1 cellular context compared by ENCODE assay signal in the genomic region with DNA sequence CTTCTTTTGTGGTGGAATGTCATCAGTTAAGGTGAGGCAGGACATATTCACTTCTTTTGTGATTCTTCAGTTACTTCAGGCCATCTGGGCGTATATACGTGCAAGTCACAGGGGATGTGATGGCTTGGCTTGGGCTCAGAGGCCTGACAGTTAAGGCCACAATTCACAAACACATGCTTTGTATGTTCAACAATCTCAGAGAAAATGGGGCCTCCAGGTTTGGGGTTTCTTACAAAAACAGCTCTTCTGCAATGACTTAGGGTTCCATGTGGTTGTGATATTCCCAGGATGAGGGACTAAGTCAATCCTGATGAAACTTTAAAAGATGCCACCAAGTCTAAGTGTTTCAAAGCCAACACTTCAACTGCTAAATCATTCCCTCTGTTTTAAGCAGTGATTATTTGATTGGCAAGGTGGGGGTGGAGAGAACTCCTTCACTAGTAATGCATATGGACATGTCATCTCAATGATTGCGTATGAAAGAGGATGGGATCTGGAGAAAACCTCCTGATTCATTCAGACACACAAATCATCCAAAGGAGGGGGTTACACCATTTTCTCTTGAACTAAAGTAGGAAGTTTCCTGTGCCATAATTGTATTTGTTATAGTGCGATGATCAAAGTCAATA.
TF ChIP-seq lines count a peak whose summit lies in the region.

No MANE protein-coding gene starts in this region.

TF ChIP-seq in GM23338, 12 proteins besides CTCF, POLR2A, EP300 and RAD21 (continued from another document):
- TF ChIP-seq, protein P1, sequence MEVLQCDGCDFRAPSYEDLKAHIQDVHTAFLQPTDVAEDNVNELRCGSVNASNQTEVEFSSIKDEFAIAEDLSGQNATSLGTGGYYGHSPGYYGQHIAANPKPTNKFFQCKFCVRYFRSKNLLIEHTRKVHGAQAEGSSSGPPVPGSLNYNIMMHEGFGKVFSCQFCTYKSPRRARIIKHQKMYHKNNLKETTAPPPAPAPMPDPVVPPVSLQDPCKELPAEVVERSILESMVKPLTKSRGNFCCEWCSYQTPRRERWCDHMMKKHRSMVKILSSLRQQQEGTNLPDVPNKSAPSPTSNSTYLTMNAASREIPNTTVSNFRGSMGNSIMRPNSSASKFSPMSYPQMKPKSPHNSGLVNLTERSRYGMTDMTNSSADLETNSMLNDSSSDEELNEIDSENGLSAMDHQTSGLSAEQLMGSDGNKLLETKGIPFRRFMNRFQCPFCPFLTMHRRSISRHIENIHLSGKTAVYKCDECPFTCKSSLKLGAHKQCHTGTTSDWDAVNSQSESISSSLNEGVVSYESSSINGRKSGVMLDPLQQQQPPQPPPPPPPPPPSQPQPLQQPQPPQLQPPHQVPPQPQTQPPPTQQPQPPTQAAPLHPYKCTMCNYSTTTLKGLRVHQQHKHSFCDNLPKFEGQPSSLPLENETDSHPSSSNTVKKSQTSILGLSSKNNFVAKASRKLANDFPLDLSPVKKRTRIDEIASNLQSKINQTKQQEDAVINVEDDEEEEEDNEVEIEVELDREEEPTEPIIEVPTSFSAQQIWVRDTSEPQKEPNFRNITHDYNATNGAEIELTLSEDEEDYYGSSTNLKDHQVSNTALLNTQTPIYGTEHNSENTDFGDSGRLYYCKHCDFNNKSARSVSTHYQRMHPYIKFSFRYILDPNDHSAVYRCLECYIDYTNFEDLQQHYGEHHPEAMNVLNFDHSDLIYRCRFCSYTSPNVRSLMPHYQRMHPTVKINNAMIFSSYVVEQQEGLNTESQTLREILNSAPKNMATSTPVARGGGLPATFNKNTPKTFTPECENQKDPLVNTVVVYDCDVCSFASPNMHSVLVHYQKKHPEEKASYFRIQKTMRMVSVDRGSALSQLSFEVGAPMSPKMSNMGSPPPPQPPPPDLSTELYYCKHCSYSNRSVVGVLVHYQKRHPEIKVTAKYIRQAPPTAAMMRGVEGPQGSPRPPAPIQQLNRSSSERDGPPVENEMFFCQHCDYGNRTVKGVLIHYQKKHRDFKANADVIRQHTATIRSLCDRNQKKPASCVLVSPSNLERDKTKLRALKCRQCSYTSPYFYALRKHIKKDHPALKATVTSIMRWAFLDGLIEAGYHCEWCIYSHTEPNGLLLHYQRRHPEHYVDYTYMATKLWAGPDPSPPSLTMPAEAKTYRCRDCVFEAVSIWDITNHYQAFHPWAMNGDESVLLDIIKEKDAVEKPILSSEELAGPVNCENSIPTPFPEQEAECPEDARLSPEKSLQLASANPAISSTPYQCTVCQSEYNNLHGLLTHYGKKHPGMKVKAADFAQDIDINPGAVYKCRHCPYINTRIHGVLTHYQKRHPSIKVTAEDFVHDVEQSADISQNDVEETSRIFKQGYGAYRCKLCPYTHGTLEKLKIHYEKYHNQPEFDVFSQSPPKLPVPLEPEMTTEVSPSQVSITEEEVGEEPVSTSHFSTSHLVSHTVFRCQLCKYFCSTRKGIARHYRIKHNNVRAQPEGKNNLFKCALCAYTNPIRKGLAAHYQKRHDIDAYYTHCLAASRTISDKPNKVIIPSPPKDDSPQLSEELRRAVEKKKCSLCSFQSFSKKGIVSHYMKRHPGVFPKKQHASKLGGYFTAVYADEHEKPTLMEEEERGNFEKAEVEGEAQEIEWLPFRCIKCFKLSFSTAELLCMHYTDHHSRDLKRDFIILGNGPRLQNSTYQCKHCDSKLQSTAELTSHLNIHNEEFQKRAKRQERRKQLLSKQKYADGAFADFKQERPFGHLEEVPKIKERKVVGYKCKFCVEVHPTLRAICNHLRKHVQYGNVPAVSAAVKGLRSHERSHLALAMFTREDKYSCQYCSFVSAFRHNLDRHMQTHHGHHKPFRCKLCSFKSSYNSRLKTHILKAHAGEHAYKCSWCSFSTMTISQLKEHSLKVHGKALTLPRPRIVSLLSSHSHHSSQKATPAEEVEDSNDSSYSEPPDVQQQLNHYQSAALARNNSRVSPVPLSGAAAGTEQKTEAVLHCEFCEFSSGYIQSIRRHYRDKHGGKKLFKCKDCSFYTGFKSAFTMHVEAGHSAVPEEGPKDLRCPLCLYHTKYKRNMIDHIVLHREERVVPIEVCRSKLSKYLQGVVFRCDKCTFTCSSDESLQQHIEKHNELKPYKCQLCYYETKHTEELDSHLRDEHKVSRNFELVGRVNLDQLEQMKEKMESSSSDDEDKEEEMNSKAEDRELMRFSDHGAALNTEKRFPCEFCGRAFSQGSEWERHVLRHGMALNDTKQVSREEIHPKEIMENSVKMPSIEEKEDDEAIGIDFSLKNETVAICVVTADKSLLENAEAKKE (CRISPR knock-in tag; IDR thresholded peaks at IDR 0.05), result peak; percentile 24; the same call in 1 of the 2 replicates
